Comparison of ENCODE assay signal across 13 cellular contexts in genomic region chr7:51034531-51035264, GRCh38.
DNase-seq lines count a peak whose midpoint lies in the region; ATAC-seq and TF ChIP-seq lines count a peak whose summit lies in the region.
"Had no signal": no experiment of that assay in that cellular context is flagged by ENCODE, and none has a peak within 500 bp of the region (broad histone marks: within the 10 kb centered on the region; RNA-seq: fewer than 3 reads in every experiment).

No MANE protein-coding gene starts in this region.

- no peaks in the 10 kb centered on the region for H3F3A ChIP-seq in neural progenitor cell (ENCODE audit: low read depth)

- H3K27ac Mint-ChIP-seq in neural progenitor cell: peak overlapping the region; percentile 29
- H3K27ac Mint-ChIP-seq: activated CD8-positive, alpha-beta T cell treated with anti-CD3 and anti-CD28 coated beads for 36 hours; natural killer cell had no signal

- H3K27me3 ChIP-seq in ectodermal cell (ENCODE audit: control insufficient read depth, insufficient read depth, low read length, poor library complexity, severe bottlenecking) (no peaks in the 10 kb centered on the region), neural progenitor cell (no peaks in the 10 kb centered on the region), tibial artery (no peaks in the 10 kb centered on the region)
- H3K27me3 ChIP-seq: ascending aorta had no signal

- H3K9ac ChIP-seq in neural progenitor cell: no peak overlapping the region

- peak overlapping the region; percentile 60 for H2AFZ ChIP-seq in neural progenitor cell (replicated peaks)

- H3K4me2 ChIP-seq in neural progenitor cell: no peak overlapping the region

- H3K27ac ChIP-seq in ectodermal cell (ENCODE audit: insufficient read depth, low read depth, low read length, poor library complexity, severe bottlenecking) (peak overlapping the region; percentile 6), neural progenitor cell (no peak overlapping the region), tibial artery (peak overlapping the region in 1 of 2 donors; percentile 3)

- H3K9me3 Mint-ChIP-seq in neural progenitor cell: no peaks in the 10 kb centered on the region
- H3K9me3 Mint-ChIP-seq: activated CD8-positive, alpha-beta T cell treated with anti-CD3 and anti-CD28 coated beads for 36 hours; natural killer cell had no signal

- ATAC-seq in HG03135 (IDR thresholded peaks at IDR 0.05; ENCODE audit: unreplicated experiment): no peak
- ATAC-seq: activated CD8-positive, alpha-beta T cell treated with anti-CD3 and anti-CD28 coated beads for 36 hours; natural killer cell had no signal

- H3K36me3 ChIP-seq in ectodermal cell (ENCODE audit: control insufficient read depth, insufficient read depth, low read length): no peaks in the 10 kb centered on the region
- no peaks in the 10 kb centered on the region for H3K36me3 ChIP-seq in neural progenitor cell
- H3K36me3 ChIP-seq in tibial artery: no peaks in the 10 kb centered on the region
- H3K36me3 ChIP-seq: ascending aorta had no signal

- WGBS in ectodermal cell, 2 experiments: 72 to 73% methylated on average over 10 of the region's 10 CpGs

- no peaks in the 10 kb centered on the region for H3K9me3 ChIP-seq in ectodermal cell (ENCODE audit: control insufficient read depth, low read length)
- H3K9me3 ChIP-seq in neural progenitor cell (ENCODE audit: low read depth): no peaks in the 10 kb centered on the region
- no peaks in the 10 kb centered on the region for H3K9me3 ChIP-seq in tibial artery
- H3K9me3 ChIP-seq: ascending aorta had no signal

- DNase-seq in AG09309 (ENCODE audit: low read depth) (peak; percentile 38), M059J (ENCODE audit: low read depth) (peak; percentile 90), neural progenitor cell (ENCODE audit: low spot score) (peak; percentile 20), NCI-H146 (lab: John Stamatoyannopoulos, UW) (no peak), tibial artery (no peak)
- no peak for DNase-seq in activated CD4-positive, alpha-beta T cell treated with anti-CD3 and anti-CD28 coated beads for 4 hours
- DNase-seq: activated CD8-positive, alpha-beta T cell treated with anti-CD3 and anti-CD28 coated beads for 36 hours; natural killer cell; NCI-H1417 treated with DMSO at 0.1 percent for 48 hours; SHP77 had no signal

- intact Hi-C loops in tibial artery (cut with DNase I; ENCODE audit: low total_unique reads): no loop called here

- peaks cover 2% of the 10 kb centered on the region for H3K27me3 Mint-ChIP-seq in neural progenitor cell (ENCODE audit: insufficient read depth, low read depth)
- H3K27me3 Mint-ChIP-seq: activated CD8-positive, alpha-beta T cell treated with anti-CD3 and anti-CD28 coated beads for 36 hours had no signal

- no peaks in the 10 kb centered on the region for H3K36me3 Mint-ChIP-seq in neural progenitor cell
- H3K36me3 Mint-ChIP-seq: natural killer cell had no signal

- H3K79me2 ChIP-seq in neural progenitor cell (ENCODE audit: low read depth): no peaks in the 10 kb centered on the region

- H3K4me3 ChIP-seq in AG09309 (ENCODE audit: control insufficient read depth, low read depth, low read length) (no peak overlapping the region), ectodermal cell (ENCODE audit: insufficient read depth, low read depth, low read length) (no peak overlapping the region), neural progenitor cell (no peak overlapping the region), tibial artery (no peak overlapping the region)

- no peaks in the 10 kb centered on the region for H4K20me1 ChIP-seq in neural progenitor cell (ENCODE audit: low read depth)

- H3K4me1 Mint-ChIP-seq in neural progenitor cell: peaks cover 27% of the 10 kb centered on the region
- H3K4me1 Mint-ChIP-seq: natural killer cell had no signal

- TF ChIP-seq CTCF in AG09309 (IDR thresholded peaks at IDR 0.05; ENCODE audit: control insufficient read depth, insufficient read depth, low read depth, low read length, missing control alignments): no peak
- TF ChIP-seq CTCF in neural progenitor cell (IDR thresholded peaks at IDR 0.05): no peak
- TF ChIP-seq CTCF in tibial artery (IDR thresholded peaks at IDR 0.05): no peak

- H3K4me3 Mint-ChIP-seq in neural progenitor cell: no peak overlapping the region
- H3K4me3 Mint-ChIP-seq: activated CD8-positive, alpha-beta T cell treated with anti-CD3 and anti-CD28 coated beads for 36 hours; natural killer cell had no signal

- H3K4me1 ChIP-seq in ectodermal cell (ENCODE audit: control insufficient read depth, insufficient read depth, low read length): peaks cover 17% of the 10 kb centered on the region
- peaks cover 31% of the 10 kb centered on the region for H3K4me1 ChIP-seq in neural progenitor cell
- peaks cover 0 to 18% (median 7%) of the 10 kb centered on the region in 4 donors for H3K4me1 ChIP-seq in tibial artery

Comparison
In these comparisons a context has a peak if more than half of its experiments do, and no peak if none do; other contexts are left out.
1. DNase-seq: peak in AG09309 (single experiment), M059J (single experiment) and neural progenitor cell (single experiment); none in NCI-H146 (single experiment), tibial artery (0 of 2) and activated CD4-positive, alpha-beta T cell treated with anti-CD3 and anti-CD28 coated beads for 4 hours (0 of 2).